In the genomic region with DNA sequence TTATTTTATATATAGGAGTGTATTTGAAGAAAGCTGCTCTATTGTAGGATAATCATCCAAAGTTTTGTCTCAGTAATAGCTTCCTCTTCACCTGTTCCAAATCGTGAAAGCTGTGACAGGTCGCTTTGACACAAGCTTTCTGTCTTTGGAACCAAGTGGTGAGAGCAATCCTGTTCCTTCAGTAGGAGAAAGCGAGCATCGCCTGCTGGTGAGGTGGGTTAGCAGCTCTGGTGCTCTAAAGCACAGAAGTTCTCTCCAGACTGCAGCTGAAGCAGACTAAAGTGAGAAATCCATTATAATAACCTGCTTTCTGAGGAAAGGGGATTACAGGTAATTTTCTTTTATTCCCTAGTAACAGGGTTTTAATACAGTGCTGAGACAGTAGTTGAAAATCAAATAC, we compare ENCODE assay signal across 21 cellular contexts.
A peak's percentile ranks its signal among the peaks of the same experiment; 100 is the strongest.
DNase-seq lines count a peak whose midpoint lies in the region; ATAC-seq, FAIRE-seq and TF ChIP-seq lines count a peak whose summit lies in the region.
"Had no signal": no experiment of that assay in that cellular context is flagged by ENCODE, and none has a peak within 500 bp of the region (broad histone marks: within the 10 kb centered on the region; RNA-seq: fewer than 3 reads in every experiment).

No MANE protein-coding gene starts in this region.

- TF ChIP-seq CTCF in C4-2B (conservative IDR thresholded peaks at IDR 0.05) = peak; percentile 80
- TF ChIP-seq CTCF in GM12878 (IDR thresholded peaks at IDR 0.05 in 2 of 3, conservative IDR thresholded peaks at IDR 0.05 in 1 of 3; ENCODE audit: control insufficient read depth in 2 of 3, extremely low read depth in 1 of 3, insufficient read depth in 1 of 3, low read depth in 3 of 3, low read length in 3 of 3) = peak in 2 of 3 experiments; percentile 7 to 16; a peak in 1 of 6 replicates

- H3K4me1 ChIP-seq in GM12878 (ENCODE audit: control insufficient read depth, insufficient read depth, low read length) = no peaks in the 10 kb centered on the region
- H3K4me1 ChIP-seq: tibial nerve had no signal

- in situ Hi-C loops in GM12878 (cut with MboI) = no loop called here

- no peaks in the 10 kb centered on the region for H3K4me1 Mint-ChIP-seq in activated CD4-positive, alpha-beta T cell treated with anti-CD3 and anti-CD28 coated beads, Interleukin-2, amount 10 ng/mL, durations not matched to agents 24 days and 14 days
- H3K4me1 Mint-ChIP-seq: central memory CD8-positive, alpha-beta T cell; IgD-negative memory B cell; mesothelial cell of epicardium had no signal

- no peaks in the 10 kb centered on the region for H4K20me1 ChIP-seq in GM12878 (ENCODE audit: control insufficient read depth, insufficient read depth)

- H3K4me3 Mint-ChIP-seq in activated CD4-positive, alpha-beta T cell treated with anti-CD3 and anti-CD28 coated beads, Interleukin-2, amount 10 ng/mL, durations not matched to agents 24 days and 14 days = no peak overlapping the region
- H3K4me3 Mint-ChIP-seq: CD4-positive, alpha-beta T cell; central memory CD8-positive, alpha-beta T cell; IgD-negative memory B cell; mesothelial cell of epicardium had no signal

- H3K9ac ChIP-seq in GM12878 (ENCODE audit: control insufficient read depth, insufficient read depth, low read length) = no peak overlapping the region

- no peak for TF ChIP-seq POLR2A in GM12878 (IDR thresholded peaks at IDR 0.05; ENCODE audit: low read depth, low read length)

- no peaks in the 10 kb centered on the region for H3K27me3 Mint-ChIP-seq in activated CD4-positive, alpha-beta T cell treated with anti-CD3 and anti-CD28 coated beads, Interleukin-2, amount 10 ng/mL, durations not matched to agents 24 days and 14 days
- H3K27me3 Mint-ChIP-seq: CD4-positive, alpha-beta T cell; central memory CD8-positive, alpha-beta T cell; IgD-negative memory B cell had no signal

- RAD21 ChIA-PET in GM12878 (lab: Charles Lee; ENCODE audit: unreplicated experiment) = interaction anchor here (0.9 to 1.9 kb wide), 3 partner anchors 452 to 516 kb away, joined by 3 to 5 read pairs (median 5); no protein-coding TSS in a partner anchor

- DNase-seq in NCI-H146 treated with DMSO at 0.1 percent for 48 hours (lab: John Stamatoyannopoulos, UW; ENCODE audit: unreplicated experiment) = peak; percentile 31
- no peak for DNase-seq in GM12878 (ENCODE audit: low read depth, low spot score)
- no peak for DNase-seq in left lobe of liver (ENCODE audit: low spot score)
- no peak for DNase-seq in NCI-H1105 treated with DMSO at 0.1 percent for 48 hours (lab: John Stamatoyannopoulos, UW)
- no peak for DNase-seq in activated CD4-positive, alpha-beta T cell treated with anti-CD3 and anti-CD28 coated beads, Interleukin-2, amount 10 ng/mL, durations not matched to agents 24 days and 14 days
- DNase-seq: CD4-positive, alpha-beta T cell; NCI-H1092 treated with DMSO at 0.1 percent for 48 hours; NCI-H345; occipital lobe; small intestine; SW 1271 had no signal

- CTCF ChIA-PET in GM12878 (lab: Yijun Ruan, JAX) = interaction anchor here (0.6 to 1.6 kb wide), 5 partner anchors 202 to 1060 kb away, joined by 3 to 4 read pairs (median 3); no protein-coding TSS in a partner anchor

- no peaks in the 10 kb centered on the region for H3K36me3 Mint-ChIP-seq in activated CD4-positive, alpha-beta T cell treated with anti-CD3 and anti-CD28 coated beads, Interleukin-2, amount 10 ng/mL, durations not matched to agents 24 days and 14 days (ENCODE audit: low read depth)
- H3K36me3 Mint-ChIP-seq: IgD-negative memory B cell, mesothelial cell of epicardium had no signal

- POLR2A ChIA-PET in GM12878 (lab: Charles Lee) = no interaction called here

- H3K27ac Mint-ChIP-seq in activated CD4-positive, alpha-beta T cell treated with anti-CD3 and anti-CD28 coated beads, Interleukin-2, amount 10 ng/mL, durations not matched to agents 24 days and 14 days = no peak overlapping the region
- H3K27ac Mint-ChIP-seq: CD4-positive, alpha-beta T cell; IgD-negative memory B cell; mesothelial cell of epicardium had no signal

- 0 out of 3 replicates have a peak, but pooled peaks have one; percentile 27 for ATAC-seq in GM12878
- ATAC-seq in left lobe of liver = peak; percentile 55
- no peak for ATAC-seq in GM18502 (IDR thresholded peaks at IDR 0.05; ENCODE audit: poor library complexity, unreplicated experiment)
- ATAC-seq in HG02759 (IDR thresholded peaks at IDR 0.05; ENCODE audit: unreplicated experiment) = no peak

- SMC1A ChIA-PET in GM12878 (lab: Charles Lee; ENCODE audit: uncharacterized antibody, unreplicated experiment) = interaction anchor here (0.9 to 2.1 kb wide), 4 partner anchors 16 to 792 kb away, joined by 3 to 6 read pairs (median 4); no protein-coding TSS in a partner anchor

- H3K27me3 ChIP-seq in GM12878 (replicated peaks in 1 of 2; ENCODE audit: control insufficient read depth in 2 of 2, insufficient read depth in 2 of 2, low read length in 1 of 2) = no peaks in the 10 kb centered on the region
- H3K27me3 ChIP-seq: tibial nerve had no signal

- H3K9me3 Mint-ChIP-seq in activated CD4-positive, alpha-beta T cell treated with anti-CD3 and anti-CD28 coated beads, Interleukin-2, amount 10 ng/mL, durations not matched to agents 24 days and 14 days = no peaks in the 10 kb centered on the region
- H3K9me3 Mint-ChIP-seq: CD4-positive, alpha-beta T cell; IgD-negative memory B cell; mesothelial cell of epicardium had no signal

- no TSS peak for BruUV-seq in GM12878 (replicated peaks; lab: Mats Ljungman, UMichigan)

- no peak for FAIRE-seq in GM12878 (lab: Jason Lieb, UNC)
- FAIRE-seq: frontal cortex, GM12892, islet of Langerhans, small intestine had no signal

- H3K27ac ChIP-seq in C4-2B (no peak overlapping the region), GM12878 (ENCODE audit: control insufficient read depth, insufficient read depth) (no peak overlapping the region)
- H3K27ac ChIP-seq: tibial nerve had no signal

- no peak overlapping the region for H2AFZ ChIP-seq in GM12878 (ENCODE audit: control insufficient read depth, low read depth, low read length)

- WGBS in GM12878 (ENCODE audit: insufficient coverage, insufficient replicate concordance, low lambda C conversion rate, missing lambda C conversion rate) = 1% methylated on average over 4 of the region's 4 CpGs

- no peak overlapping the region for H3K4me3 ChIP-seq in GM12878
- H3K4me3 ChIP-seq: tibial nerve had no signal

- no peaks in the 10 kb centered on the region for H3K79me2 ChIP-seq in GM12878 (ENCODE audit: control insufficient read depth, insufficient read depth, low read length)

- no peaks in the 10 kb centered on the region for H3K36me3 ChIP-seq in GM12878 (ENCODE audit: control insufficient read depth in 2 of 2, insufficient read depth in 2 of 2, low read length in 1 of 2)
- H3K36me3 ChIP-seq: tibial nerve had no signal

- no peak overlapping the region for H3K4me2 ChIP-seq in GM12878 (ENCODE audit: control insufficient read depth, insufficient read depth)

- H3K9me3 ChIP-seq in GM12878 (replicated peaks; ENCODE audit: control insufficient read depth, insufficient read depth, low read length) = no peaks in the 10 kb centered on the region
- H3K9me3 ChIP-seq: tibial nerve had no signal

- intact Hi-C loops in GM12878 (cut with micrococcal nuclease; ENCODE audit: unreplicated experiment) = no loop called here
- intact Hi-C loops in activated CD4-positive, alpha-beta T cell treated with anti-CD3 and anti-CD28 coated beads, Interleukin-2, amount 10 ng/mL, durations not matched to agents 24 days and 14 days (cut with micrococcal nuclease) = no loop called here

- peak; percentile 44; the same call in 1 of the 2 replicates for TF ChIP-seq RAD21 in GM12878 (IDR thresholded peaks at IDR 0.05; ENCODE audit: insufficient read depth, low read depth, low read length)

- no peak for TF ChIP-seq EP300 in GM12878 (IDR thresholded peaks at IDR 0.05; ENCODE audit: borderline replicate concordance in 1 of 2, control insufficient read depth in 1 of 2, low read depth in 2 of 2, low read length in 2 of 2)

TF ChIP-seq in GM12878, 131 proteins besides CTCF, POLR2A, EP300 and RAD21:
- no peak for TF ChIP-seq SREBF2 (IDR thresholded peaks at IDR 0.05; ENCODE audit: low read length)

Comparison
In these comparisons a context has a peak if more than half of its experiments do, and no peak if none do; other contexts are left out.
1. ATAC-seq: peak in GM12878 (single experiment) and left lobe of liver (single experiment); none in GM18502 (single experiment) and HG02759 (single experiment).